ENCODE assay signal across 8 cellular contexts in the genomic region with DNA sequence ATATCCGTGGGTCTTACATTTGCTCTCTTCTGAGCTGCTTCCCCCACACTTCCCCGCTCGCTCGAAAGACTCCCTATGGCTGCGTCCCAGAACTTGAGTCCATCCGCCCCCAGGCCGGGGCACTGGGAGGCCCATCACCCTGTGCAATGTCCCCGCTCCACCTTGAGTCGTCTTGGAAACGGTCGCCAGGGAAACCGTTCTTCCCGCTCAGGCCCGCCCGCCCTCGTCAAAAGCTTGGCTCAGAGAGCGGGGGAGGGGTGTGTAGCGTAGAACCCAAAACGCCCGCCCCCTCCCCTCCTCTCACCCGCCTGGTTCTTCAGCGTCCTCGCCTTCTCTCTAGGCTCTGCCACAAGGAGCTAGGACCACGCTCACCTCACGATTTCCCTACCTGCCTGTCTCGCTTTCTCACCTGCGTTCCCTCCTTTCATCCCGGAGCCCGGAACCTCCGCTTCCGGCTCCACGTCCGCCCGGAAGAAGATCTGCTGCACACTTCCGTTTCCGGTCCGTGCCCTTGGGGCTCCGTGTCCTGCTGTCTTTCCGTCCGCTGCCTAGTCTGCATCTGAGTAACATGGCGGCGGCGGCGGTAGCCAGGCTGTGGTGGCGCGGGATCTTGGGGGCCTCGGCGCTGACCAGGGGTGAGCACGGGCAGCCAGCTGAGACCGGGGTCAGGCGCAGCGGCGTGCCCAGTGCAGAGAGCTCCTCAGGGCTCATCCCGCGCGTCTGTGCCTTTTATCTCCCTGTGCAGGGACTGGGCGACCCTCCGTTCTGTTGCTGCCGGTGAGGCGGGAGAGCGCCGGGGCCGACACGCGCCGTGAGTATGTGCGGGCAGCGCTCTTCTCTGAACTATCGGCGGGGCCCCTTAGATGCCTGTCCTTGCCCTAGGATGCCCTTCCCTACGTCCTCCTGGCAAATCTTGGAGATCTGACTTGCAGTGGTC. TPM values are rescaled to one million over a fixed set of nuclear protein-coding genes. Genes with fewer than 3 reads are reported as not detected.
DNase-seq lines count a peak whose midpoint lies in the region; ATAC-seq, FAIRE-seq and TF ChIP-seq lines count a peak whose summit lies in the region.

Gene KBTBD4 (minus strand): TSS at position 447 of the 937 bp plus-strand sequence. CDS start 19 bp downstream, at position 428.
Gene NDUFS3 (plus strand): TSS at position 551 of the 937 bp plus-strand sequence. CDS start 18 bp downstream, at position 569.

- peak within 1 kb of the TSS; percentile 92 for H3K4me3 Mint-ChIP-seq in central memory CD8-positive, alpha-beta T cell

- H3K9ac ChIP-seq in keratinocyte (ENCODE audit: control insufficient read depth, extremely low read depth, insufficient read depth, low read length), result peak within 1 kb of the TSS; percentile 88

- TF ChIP-seq CTCF in AG10803 (conservative IDR thresholded peaks at IDR 0.05; ENCODE audit: low read length) (no peak), keratinocyte (optimal IDR thresholded peaks at IDR 0.05 in 1 of 3, IDR thresholded peaks at IDR 0.05 in 1 of 3, conservative IDR thresholded peaks at IDR 0.05 in 1 of 3; ENCODE audit: extremely low read depth in 1 of 3, insufficient read depth in 2 of 3, low read length in 3 of 3) (no peak)

- H3K4me3 ChIP-seq in AG10803 (ENCODE audit: low read length) (peak within 1 kb of the TSS; percentile 97), keratinocyte (ENCODE audit: control insufficient read depth in 2 of 3, extremely low read depth in 1 of 3, insufficient read depth in 2 of 3, low read depth in 1 of 3, low read length in 3 of 3) (peak within 1 kb of the TSS; percentile 78 to 89 (median 85))

- peaks cover 53% of the 10 kb centered on the region for H3K36me3 Mint-ChIP-seq in central memory CD8-positive, alpha-beta T cell (ENCODE audit: insufficient read depth)

- dilution Hi-C loops in keratinocyte (cut with MboI; ENCODE audit: extremely low pct_ligation_motif_present, low sequenced_read_pairs), result no loop called here

- no peaks in the 10 kb centered on the region for H3K27me3 Mint-ChIP-seq in central memory CD8-positive, alpha-beta T cell

- peak; percentile 95 for ATAC-seq in GM19043 (IDR thresholded peaks at IDR 0.05; ENCODE audit: low read depth, unreplicated experiment)
- peak; percentile 94 for ATAC-seq in HG03354 (IDR thresholded peaks at IDR 0.05; ENCODE audit: poor library complexity, severe bottlenecking, unreplicated experiment)
- ATAC-seq in central memory CD8-positive, alpha-beta T cell (replicated peaks; ENCODE audit: extremely low read depth, poor library complexity, severe bottlenecking), result peak; percentile 90

- DNase-seq in AG10803 (ENCODE audit: low read depth) (peak; percentile 85), NCI-H446 (lab: John Stamatoyannopoulos, UW) (peak; percentile 93 to 96), keratinocyte (ENCODE audit: low read depth, low spot score) (no peak)
- peak; percentile 84 for DNase-seq in activated CD4-positive, CD25-positive, alpha-beta regulatory T cell treated with anti-CD3 and anti-CD28 coated beads, Interleukin-2, amount 50 U/mL, for 16 hours (ENCODE audit: low read depth, low spot score)
- DNase-seq in central memory CD8-positive, alpha-beta T cell (ENCODE audit: low spot score in 2 of 2), result peak; percentile 81 to 90
- DNase-seq in stimulated activated CD4-positive, alpha-beta T cell treated with anti-CD3 and anti-CD28 coated beads, Interleukin-12 subunit alpha, Interleukin-12 subunit beta, amount 100 ng/mL, for 48 hours (ENCODE audit: low read depth in 2 of 3, low spot score in 1 of 3), result peak; percentile 82 to 91 (median 85)

- no peak for FAIRE-seq in keratinocyte (lab: Jason Lieb, UNC)

- peak within 1 kb of the TSS; percentile 89 for H2AFZ ChIP-seq in keratinocyte (ENCODE audit: control insufficient read depth, low read length)

- no peaks in the 10 kb centered on the region for H3K27me3 ChIP-seq in keratinocyte (ENCODE audit: control insufficient read depth, extremely low read depth, insufficient read depth, low read length)

- H3K4me2 ChIP-seq in keratinocyte (ENCODE audit: control insufficient read depth, extremely low read depth, insufficient read depth, low read depth, low read length), result peak within 1 kb of the TSS; percentile 93

- H3K9me3 Mint-ChIP-seq in central memory CD8-positive, alpha-beta T cell, result no peaks in the 10 kb centered on the region

- H3K27ac ChIP-seq in keratinocyte (ENCODE audit: control insufficient read depth, insufficient read depth, low read length), result peak within 1 kb of the TSS; percentile 71

- H4K20me1 ChIP-seq in keratinocyte (ENCODE audit: control insufficient read depth, extremely low read depth, insufficient read depth, low read length), result no peaks in the 10 kb centered on the region

- peaks cover 17 to 35% of the 10 kb centered on the region in 2 experiments for H3K36me3 ChIP-seq in keratinocyte (ENCODE audit: control insufficient read depth in 2 of 2, extremely low read depth in 1 of 2, insufficient read depth in 2 of 2, low read length in 2 of 2)

- peaks cover 24% of the 10 kb centered on the region for H3K4me1 ChIP-seq in keratinocyte (ENCODE audit: control insufficient read depth, extremely low read depth, insufficient read depth, low read length)

- no peaks in the 10 kb centered on the region for H3K9me3 ChIP-seq in keratinocyte (ENCODE audit: control insufficient read depth, low read depth, low read length)

- peaks cover 29% of the 10 kb centered on the region for H3K79me2 ChIP-seq in keratinocyte (ENCODE audit: control insufficient read depth, insufficient read depth, low read length)

- peak within 1 kb of the TSS; percentile 98 for H3K27ac Mint-ChIP-seq in central memory CD8-positive, alpha-beta T cell (ENCODE audit: low read depth)

- no peaks in the 10 kb centered on the region for H3K9me1 ChIP-seq in keratinocyte (ENCODE audit: control insufficient read depth, extremely low read depth, insufficient read depth, low read length)

- H3K4me1 Mint-ChIP-seq in central memory CD8-positive, alpha-beta T cell, result peaks cover 27% of the 10 kb centered on the region

RNA-seq across cellular contexts. Expression of gene KBTBD4, which starts in this region (rescaled TPM):
- 14.0 to 17.1 TPM (median 15.4 TPM) in 3 replicates for polyA plus RNA-seq in keratinocyte
- 1.9 TPM for polyA plus RNA-seq in keratinocyte (2011; ENCODE audit: low read depth)
- 10.1 and 13.5 TPM in 2 replicates for polyA plus RNA-seq in keratinocyte (2011; cell fraction: cytosol; rRNA removed)
- 14.4 and 15.7 TPM in 2 replicates for polyA plus RNA-seq in keratinocyte (2011; cell fraction: nucleus; rRNA removed)
- polyA plus RNA-seq in keratinocyte (2012; ENCODE audit: low replicate concordance), result 9.6 and 14.2 TPM in 2 replicates
- polyA minus RNA-seq in keratinocyte, result 18.0 to 22.9 TPM (median 22.1 TPM) in 3 replicates
- 12.3 TPM for polyA minus RNA-seq in keratinocyte (2011; cell fraction: cytosol; rRNA and poly(A)+ RNA removed)
- polyA minus RNA-seq in keratinocyte (2011; cell fraction: nucleus; rRNA and poly(A)+ RNA removed), result 8.1 and 10.9 TPM in 2 replicates

RNA-seq across cellular contexts. Expression of gene NDUFS3, which starts in this region (rescaled TPM):
- 102 to 119 TPM (median 107 TPM) in 3 replicates for polyA plus RNA-seq in keratinocyte
- 56.1 TPM for polyA plus RNA-seq in keratinocyte (2011; ENCODE audit: low read depth)
- polyA plus RNA-seq in keratinocyte (2011; cell fraction: cytosol; rRNA removed), result 93.2 and 103 TPM in 2 replicates
- polyA plus RNA-seq in keratinocyte (2011; cell fraction: nucleus; rRNA removed), result 97.2 and 130 TPM in 2 replicates
- polyA plus RNA-seq in keratinocyte (2012; ENCODE audit: low replicate concordance), result 58.5 and 80.9 TPM in 2 replicates
- polyA minus RNA-seq in keratinocyte, result 34.7 to 79.7 TPM (median 67.5 TPM) in 3 replicates
- polyA minus RNA-seq in keratinocyte (2011; cell fraction: cytosol; rRNA and poly(A)+ RNA removed), result 49.5 TPM
- 13.8 and 16.4 TPM in 2 replicates for polyA minus RNA-seq in keratinocyte (2011; cell fraction: nucleus; rRNA and poly(A)+ RNA removed)
